ENCODE assay signal across 12 cellular contexts in the genomic region with DNA sequence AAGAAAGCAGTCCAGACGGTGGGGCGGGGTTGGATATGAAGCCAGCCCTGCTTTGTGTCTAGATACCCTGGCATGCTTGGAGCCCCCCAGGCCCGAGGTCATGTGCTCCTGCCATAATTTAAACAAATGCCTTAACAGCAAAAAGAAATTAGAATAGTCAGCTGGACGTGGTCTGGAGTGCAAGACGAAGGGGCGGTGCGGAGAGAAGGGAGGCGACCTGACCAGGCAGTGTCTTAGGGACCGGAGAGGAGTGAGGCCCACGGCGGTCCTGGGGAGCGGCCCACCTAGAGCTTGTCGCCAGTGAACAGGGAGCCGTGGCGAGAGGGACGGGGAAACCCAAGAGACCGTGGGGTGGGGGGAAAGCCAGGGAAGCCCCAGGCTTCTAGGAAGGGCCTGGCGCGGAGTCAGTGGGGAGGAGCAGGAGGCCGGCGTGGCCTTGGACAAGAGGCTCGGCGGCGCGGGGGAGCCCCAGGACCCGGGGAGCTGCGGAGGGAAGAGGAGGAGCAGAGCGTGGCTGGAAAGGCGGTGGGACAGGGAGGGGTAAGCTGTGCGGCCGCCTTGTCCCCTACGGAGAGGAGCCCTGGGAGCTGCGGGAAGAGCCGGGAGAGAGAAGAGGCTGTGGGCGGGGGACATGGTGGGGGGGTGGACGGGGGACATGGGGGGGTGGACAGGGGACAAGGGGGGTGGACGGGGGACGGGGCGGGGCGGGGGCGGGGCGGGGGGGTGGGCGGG.
DNase-seq lines count a peak whose midpoint lies in the region; ATAC-seq and TF ChIP-seq lines count a peak whose summit lies in the region.
"Had no signal": no experiment of that assay in that cellular context is flagged by ENCODE, and none has a peak within 500 bp of the region (broad histone marks: within the 10 kb centered on the region; RNA-seq: fewer than 3 reads in every experiment).

No MANE protein-coding gene starts in this region.

- H3K9ac ChIP-seq in mesendoderm (ENCODE audit: low read length), result peak overlapping the region; percentile 48

- H3K4ac ChIP-seq in mesendoderm (ENCODE audit: low read depth, low read length), result no peak overlapping the region

- no CpG with 5 or more reads among the region's 43 CpGs for WGBS in mesendoderm (ENCODE audit: extremely low coverage, insufficient coverage, low lambda C conversion rate)
- 13% methylated on average over 35 of the region's 43 CpGs for WGBS in urinary bladder

- peak overlapping the region; percentile 20 for H3K4me2 ChIP-seq in mesendoderm (ENCODE audit: low read length)

- H3K4me3 Mint-ChIP-seq in central memory CD8-positive, alpha-beta T cell, result peak overlapping the region; percentile 25

- no peak for ATAC-seq in Right ventricle myocardium superior (ENCODE audit: poor library complexity)
- ATAC-seq in central memory CD8-positive, alpha-beta T cell (replicated peaks; ENCODE audit: extremely low read depth, poor library complexity, severe bottlenecking), result no peak
- no peak for ATAC-seq in GM21717 (IDR thresholded peaks at IDR 0.05; ENCODE audit: unreplicated experiment)
- ATAC-seq: left lung had no signal

- H3K4me1 ChIP-seq in cardiac muscle cell (ENCODE audit: low read depth) (no peaks in the 10 kb centered on the region), mesendoderm (ENCODE audit: control insufficient read depth, low read depth, low read length) (no peaks in the 10 kb centered on the region), urinary bladder (ENCODE audit: insufficient read depth) (no peaks in the 10 kb centered on the region)

- H3K36me3 ChIP-seq in cardiac muscle cell (no peaks in the 10 kb centered on the region), mesendoderm (ENCODE audit: control insufficient read depth, insufficient read depth, low read length) (no peaks in the 10 kb centered on the region), urinary bladder (ENCODE audit: insufficient read depth) (no peaks in the 10 kb centered on the region)
- H3K36me3 ChIP-seq: left lung had no signal

- in situ Hi-C loops in GM13977 (cut with MboI; ENCODE audit: low pct_unique_long_range_greater_than_20kb, low sequenced_read_pairs, unreplicated experiment), result no loop called here

- H3K27ac ChIP-seq in cardiac muscle cell (no peak overlapping the region), mesendoderm (ENCODE audit: low read depth, low read length) (no peak overlapping the region), urinary bladder (ENCODE audit: low read depth) (no peak overlapping the region)
- H3K27ac ChIP-seq: left lung had no signal

- H3K56ac ChIP-seq in mesendoderm (ENCODE audit: low read length), result peak overlapping the region; percentile 67

- no peak overlapping the region for H3K18ac ChIP-seq in mesendoderm (ENCODE audit: low read length)

- peaks cover 1% of the 10 kb centered on the region for H3K36me3 Mint-ChIP-seq in central memory CD8-positive, alpha-beta T cell (ENCODE audit: insufficient read depth)

- intact Hi-C loops in Right ventricle myocardium superior (cut with DNase I), result no loop called here

- no peak overlapping the region for H4K5ac ChIP-seq in mesendoderm (ENCODE audit: low read length)

- H2AK5ac ChIP-seq in mesendoderm (ENCODE audit: low read length), result no peak overlapping the region

- peak; percentile 9 to 38 for DNase-seq in cardiac muscle cell (ENCODE audit: low read depth in 1 of 2, low spot score in 1 of 2)
- DNase-seq in Right ventricle myocardium superior, result no peak
- no peak for DNase-seq in central memory CD8-positive, alpha-beta T cell (ENCODE audit: low spot score in 2 of 2)
- peak; percentile 24 for DNase-seq in mesendoderm
- DNase-seq in SKM-1 treated with dmso at 0.1 percent for 144 hours (lab: John Stamatoyannopoulos, UW; ENCODE audit: unreplicated experiment), result no peak
- no peak for DNase-seq in GM13977 (ENCODE audit: low spot score)
- DNase-seq: GF-D8, left lung, NCI-H187, RPMI8226 had no signal

- no peak overlapping the region for H2BK120ac ChIP-seq in mesendoderm (ENCODE audit: low read depth, low read length)

- H3K4me3 ChIP-seq in cardiac muscle cell (no peak overlapping the region), mesendoderm (ENCODE audit: low read length) (no peak overlapping the region), urinary bladder (ENCODE audit: low read depth, low read length) (peak overlapping the region; percentile 16)
- H3K4me3 ChIP-seq: left lung had no signal

- H2BK5ac ChIP-seq in mesendoderm (ENCODE audit: low read length), result no peak overlapping the region

- H3K9me3 Mint-ChIP-seq in central memory CD8-positive, alpha-beta T cell, result no peaks in the 10 kb centered on the region

- no peak overlapping the region for H4K8ac ChIP-seq in mesendoderm (ENCODE audit: low read depth, low read length)

- H3K4me1 Mint-ChIP-seq in central memory CD8-positive, alpha-beta T cell, result peaks cover 6% of the 10 kb centered on the region

- no peaks in the 10 kb centered on the region for H3K79me1 ChIP-seq in mesendoderm (ENCODE audit: low read length)

- H3K27me3 Mint-ChIP-seq in central memory CD8-positive, alpha-beta T cell, result peaks cover 91% of the 10 kb centered on the region

- no peak overlapping the region for H2BK15ac ChIP-seq in mesendoderm (replicated peaks; ENCODE audit: low read depth)

- H3K79me2 ChIP-seq in mesendoderm (ENCODE audit: control insufficient read depth, insufficient read depth, low read length), result no peaks in the 10 kb centered on the region

- no peak overlapping the region for H3K23ac ChIP-seq in mesendoderm (ENCODE audit: low read length)

- H3K27me3 ChIP-seq in cardiac muscle cell (peaks cover 95% of the 10 kb centered on the region), mesendoderm (ENCODE audit: insufficient read depth, low read length, poor library complexity) (peaks cover 11% of the 10 kb centered on the region)

- TF ChIP-seq CTCF in cardiac muscle cell (IDR thresholded peaks at IDR 0.05; ENCODE audit: low read depth, low read length) (no peak), GM13977 (IDR thresholded peaks at IDR 0.05; ENCODE audit: extremely low read depth, insufficient read depth, missing control alignments) (no peak)

- H3K27ac Mint-ChIP-seq in central memory CD8-positive, alpha-beta T cell (ENCODE audit: low read depth), result no peak overlapping the region

- H3K9me3 ChIP-seq in cardiac muscle cell (ENCODE audit: low read depth), result no peaks in the 10 kb centered on the region
- H3K9me3 ChIP-seq: left lung had no signal

Comparison
In these comparisons a context has a peak if more than half of its experiments do, and no peak if none do; other contexts are left out.
1. DNase-seq: peak in cardiac muscle cell (2 of 2) and mesendoderm (single experiment); none in Right ventricle myocardium superior (single experiment), central memory CD8-positive, alpha-beta T cell (0 of 2), SKM-1 treated with dmso at 0.1 percent for 144 hours (single experiment) and GM13977 (single experiment).